18 cellular contexts compared by ENCODE assay signal in the genomic region with DNA sequence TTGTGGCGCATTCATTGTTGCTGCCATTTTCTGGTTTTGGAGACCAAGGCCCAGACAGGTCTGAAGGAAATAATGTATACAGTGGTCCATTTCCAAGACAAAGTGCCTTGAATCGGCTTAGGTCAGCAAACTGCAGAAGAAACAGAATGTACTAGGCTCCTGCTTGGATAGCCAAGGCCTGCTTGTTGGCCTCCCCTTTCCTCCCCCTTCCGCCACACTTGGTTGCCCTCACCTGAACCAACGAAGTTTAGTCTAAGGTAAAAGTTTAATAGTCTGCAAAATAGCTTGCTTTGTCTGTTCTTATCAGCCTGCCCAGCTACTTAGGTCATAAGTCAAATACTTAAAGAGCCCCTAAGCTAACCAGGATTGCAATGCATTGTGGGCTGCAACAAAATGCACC. TPM values are rescaled to one million over a fixed set of nuclear protein-coding genes. Genes with fewer than 3 reads are reported as not detected.
"Had no signal": no experiment of that assay in that cellular context is flagged by ENCODE, and none has a peak within 500 bp of the region (broad histone marks: within the 10 kb centered on the region; RNA-seq: fewer than 3 reads in every experiment).

No MANE protein-coding gene starts in this region.

RNA-seq across cellular contexts. Expression of gene RTP3, which starts 12.0 kb away (rescaled TPM):
- total RNA-seq: activated CD4-positive, alpha-beta memory T cell treated with anti-CD3 and anti-CD28 coated beads, Interleukin-2, amount 10 ng/mL, durations not matched to agents 7 days and 5 days; activated CD4-positive, alpha-beta T cell treated with anti-CD3 and anti-CD28 coated beads, Interleukin-2, amount 10 ng/mL, durations not matched to agents 7 days and 5 days; activated naive CD4-positive, alpha-beta T cell treated with anti-CD3 and anti-CD28 coated beads, Interleukin-2, amount 50 U/mL, for 72 hours; activated naive CD8-positive, alpha-beta T cell treated with anti-CD3 and anti-CD28 coated beads, Interleukin-2, amount 10 ng/mL, durations not matched to agents 7 days and 5 days; activated T-cell treated with anti-CD3 and anti-CD28 coated beads, Interleukin-2, amount 50 U/mL, for 72 hours; ascending aorta; bronchial epithelial cell; cardiac septum; cerebellum; dermis blood vessel endothelial cell; endothelial cell of umbilical vein; esophagus squamous epithelium; fibroblast of lung; gastroesophageal sphincter; glomerular endothelial cell; T-helper 1 cell treated with Interleukin-12 subunit alpha and Interleukin-12 subunit beta and Interleukin-4 antibody, amounts not matched to agents 30 ng/mL and 1 ng/mL, for 36 hours; WTC11 had no signal
- polyA plus RNA-seq: esophagus, fibroblast of lung had no signal

RNA-seq across cellular contexts. Expression of gene LTF, which starts 21.1 kb away (rescaled TPM):
- total RNA-seq: activated CD4-positive, alpha-beta memory T cell treated with anti-CD3 and anti-CD28 coated beads, Interleukin-2, amount 10 ng/mL, durations not matched to agents 7 days and 5 days; activated CD4-positive, alpha-beta T cell treated with anti-CD3 and anti-CD28 coated beads, Interleukin-2, amount 10 ng/mL, durations not matched to agents 7 days and 5 days; activated naive CD4-positive, alpha-beta T cell treated with anti-CD3 and anti-CD28 coated beads, Interleukin-2, amount 50 U/mL, for 72 hours; activated naive CD8-positive, alpha-beta T cell treated with anti-CD3 and anti-CD28 coated beads, Interleukin-2, amount 10 ng/mL, durations not matched to agents 7 days and 5 days; activated T-cell treated with anti-CD3 and anti-CD28 coated beads, Interleukin-2, amount 50 U/mL, for 72 hours; endothelial cell of umbilical vein; fibroblast of lung; glomerular endothelial cell; T-helper 1 cell treated with Interleukin-12 subunit alpha and Interleukin-12 subunit beta and Interleukin-4 antibody, amounts not matched to agents 30 ng/mL and 1 ng/mL, for 36 hours had no signal
- polyA plus RNA-seq: endothelial cell of umbilical vein, fibroblast of lung had no signal
